In the genomic region with DNA sequence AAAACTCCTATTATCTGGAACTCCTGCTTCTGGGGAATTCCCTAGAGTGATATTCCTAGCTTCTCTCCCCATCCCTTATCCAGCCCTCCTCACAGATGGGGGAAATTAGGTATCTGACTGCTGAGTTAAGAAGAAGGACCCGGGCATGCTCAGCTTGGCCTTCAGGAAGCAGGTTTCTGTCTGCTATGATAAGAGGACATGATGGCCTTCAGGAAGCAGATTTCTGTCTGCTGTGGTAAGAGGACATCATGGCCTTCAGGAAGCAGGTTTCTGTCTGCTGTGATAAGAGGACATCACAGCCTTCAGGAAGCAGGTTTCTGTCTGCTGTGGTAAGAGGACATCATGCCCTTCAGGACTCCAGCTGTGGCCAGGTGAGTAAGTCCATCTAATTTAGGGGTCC, we compare ENCODE assay signal across 17 cellular contexts.
"Had no signal": no experiment of that assay in that cellular context is flagged by ENCODE, and none has a peak within 500 bp of the region (broad histone marks: within the 10 kb centered on the region; RNA-seq: fewer than 3 reads in every experiment).

No MANE protein-coding gene starts in this region.

- ATAC-seq: natural killer cell treated with Interleukin-12 subunit alpha and Interleukin-12 subunit beta and Interleukin-15 and Interleukin-18, amount 100 ng/mL, for 72 hours had no signal

- H3K4me1 ChIP-seq: esophagus squamous epithelium, right atrium auricular region, tibial nerve, vagina had no signal

- DNase-seq: activated CD4-positive, alpha-beta T cell treated with anti-CD3 and anti-CD28 coated beads, Interleukin-2, amount 50 U/mL, for 1 hour; activated naive CD4-positive, alpha-beta T cell treated with Interleukin-2 at 50 U/mL for 16 hours; aorta; esophagus squamous epithelium; hypothalamus; left ventricle myocardium inferior; mesenchymal stem cell; nucleus accumbens; stimulated activated CD4-positive, alpha-beta T cell treated with anti-CD3 and anti-CD28 coated beads, Interleukin-2, amount 100 ng/mL, for 48 hours; stimulated activated naive CD4-positive, alpha-beta T cell; substantia nigra had no signal

- FAIRE-seq: endometrium had no signal

- H3K9me3 Mint-ChIP-seq: natural killer cell treated with Interleukin-12 subunit alpha and Interleukin-12 subunit beta and Interleukin-15 and Interleukin-18, amount 100 ng/mL, for 72 hours had no signal

- H3K27ac Mint-ChIP-seq: T-helper 1 cell treated with Interleukin-12 subunit alpha and Interleukin-12 subunit beta and Interleukin-4 antibody, amounts not matched to agents 30 μg/mL and 1 μg/mL, for 36 hours had no signal

- H3K4me3 Mint-ChIP-seq: natural killer cell treated with Interleukin-12 subunit alpha and Interleukin-12 subunit beta and Interleukin-15 and Interleukin-18, amount 100 ng/mL, for 72 hours; T-helper 1 cell treated with Interleukin-12 subunit alpha and Interleukin-12 subunit beta and Interleukin-4 antibody, amounts not matched to agents 30 μg/mL and 1 μg/mL, for 36 hours had no signal

- H3K36me3 ChIP-seq: right atrium auricular region, tibial nerve had no signal

- H3K9me3 ChIP-seq: left ventricle myocardium inferior, right atrium auricular region, tibial nerve, vagina had no signal

- H3K4me3 ChIP-seq: esophagus squamous epithelium, left ventricle myocardium inferior, right atrium auricular region, tibial nerve, vagina had no signal

- H3K27ac ChIP-seq: esophagus squamous epithelium, left ventricle myocardium inferior, right atrium auricular region, tibial nerve, vagina had no signal

- H3K27me3 Mint-ChIP-seq: natural killer cell treated with Interleukin-12 subunit alpha and Interleukin-12 subunit beta and Interleukin-15 and Interleukin-18, amount 100 ng/mL, for 72 hours had no signal

- H3K27me3 ChIP-seq: esophagus squamous epithelium, right atrium auricular region, tibial nerve, vagina had no signal
